Comparison of ENCODE assay signal across 8 cellular contexts in genomic region chr6:38012573-38012972, GRCh38.
DNase-seq lines count a peak whose midpoint lies in the region; ATAC-seq, FAIRE-seq and TF ChIP-seq lines count a peak whose summit lies in the region.

No MANE protein-coding gene starts in this region.

- no peak overlapping the region for H3K27ac ChIP-seq in keratinocyte (ENCODE audit: control insufficient read depth, insufficient read depth, low read length)
- H3K27ac ChIP-seq in testis: no peak overlapping the region

- TF ChIP-seq CTCF in GM10248 (IDR thresholded peaks at IDR 0.05; ENCODE audit: control extremely low read depth, extremely low read depth, low read depth, missing control alignments) (peak; percentile 66), keratinocyte (optimal IDR thresholded peaks at IDR 0.05 in 1 of 3, IDR thresholded peaks at IDR 0.05 in 1 of 3, conservative IDR thresholded peaks at IDR 0.05 in 1 of 3; ENCODE audit: extremely low read depth in 1 of 3, insufficient read depth in 2 of 3, low read length in 3 of 3) (peak; percentile 52 to 82 (median 58)), testis (IDR thresholded peaks at IDR 0.05) (peak; percentile 36 to 55 (median 42))

- H3K36me3 ChIP-seq in keratinocyte (ENCODE audit: control insufficient read depth in 2 of 2, extremely low read depth in 1 of 2, insufficient read depth in 2 of 2, low read length in 2 of 2) (peaks cover 1 to 3% of the 10 kb centered on the region in 2 experiments), testis (ENCODE audit: low read depth, missing control alignments) (no peaks in the 10 kb centered on the region)

- POLR2A ChIA-PET in GM10248 (lab: Yijun Ruan, JAX): no interaction called here

- no peaks in the 10 kb centered on the region for H3K27me3 ChIP-seq in keratinocyte (ENCODE audit: control insufficient read depth, extremely low read depth, insufficient read depth, low read length)
- H3K27me3 ChIP-seq in testis: no peaks in the 10 kb centered on the region

- H4K20me1 ChIP-seq in keratinocyte (ENCODE audit: control insufficient read depth, extremely low read depth, insufficient read depth, low read length): peaks cover 15% of the 10 kb centered on the region

- DNase-seq in GM10248 (ENCODE audit: extremely low spot score) (peak; percentile 66), NCI-H226 (peak; percentile 17), astrocyte of the hippocampus (ENCODE audit: low read depth, low spot score) (peak; percentile 59), keratinocyte (ENCODE audit: low read depth, low spot score) (no peak), testis (no peak)

- FAIRE-seq in A204.1 (lab: Jason Lieb, UNC) (peak; percentile 72), keratinocyte (lab: Jason Lieb, UNC) (no peak)

- no peaks in the 10 kb centered on the region for H3K9me3 ChIP-seq in keratinocyte (ENCODE audit: control insufficient read depth, low read depth, low read length)
- H3K9me3 ChIP-seq in testis: no peaks in the 10 kb centered on the region

- CTCF ChIA-PET in GM10248 (lab: Yijun Ruan, JAX): interaction anchor here (1.1 to 3.1 kb wide), 3 partner anchors 9 to 222 kb away, joined by 3 to 16 read pairs (median 5); no protein-coding TSS in a partner anchor

- ATAC-seq in HG02884 (IDR thresholded peaks at IDR 0.05; ENCODE audit: unreplicated experiment) (no peak), GM21423 (IDR thresholded peaks at IDR 0.05; ENCODE audit: unreplicated experiment) (no peak)

- H3K4me1 ChIP-seq in keratinocyte (ENCODE audit: control insufficient read depth, extremely low read depth, insufficient read depth, low read length): no peaks in the 10 kb centered on the region
- H3K4me1 ChIP-seq in testis: no peaks in the 10 kb centered on the region

- WGBS in testis, 2 donors: 75 to 83% methylated on average over 5 of the region's 5 CpGs

- peaks cover 51% of the 10 kb centered on the region for H3K79me2 ChIP-seq in keratinocyte (ENCODE audit: control insufficient read depth, insufficient read depth, low read length)

- H3K9ac ChIP-seq in keratinocyte (ENCODE audit: control insufficient read depth, extremely low read depth, insufficient read depth, low read length): no peak overlapping the region

- no peak overlapping the region for H2AFZ ChIP-seq in keratinocyte (ENCODE audit: control insufficient read depth, low read length)

- no peak for TF ChIP-seq POLR2A in testis (IDR thresholded peaks at IDR 0.05)

- H3K4me3 ChIP-seq in keratinocyte (ENCODE audit: control insufficient read depth in 2 of 3, extremely low read depth in 1 of 3, insufficient read depth in 2 of 3, low read depth in 1 of 3, low read length in 3 of 3) (no peak overlapping the region), testis (no peak overlapping the region)

- dilution Hi-C loops in keratinocyte (cut with MboI; ENCODE audit: extremely low pct_ligation_motif_present, low sequenced_read_pairs): no loop called here

- H3K9me1 ChIP-seq in keratinocyte (ENCODE audit: control insufficient read depth, extremely low read depth, insufficient read depth, low read length): peaks cover 4% of the 10 kb centered on the region

- H3K4me2 ChIP-seq in keratinocyte (ENCODE audit: control insufficient read depth, extremely low read depth, insufficient read depth, low read depth, low read length): no peak overlapping the region

- intact Hi-C loops in testis (cut with DNase I; ENCODE audit: low total_unique reads): no loop called here

Comparison
In these comparisons a context has a peak if more than half of its experiments do, and no peak if none do; other contexts are left out.
1. DNase-seq: peak in GM10248 (single experiment), NCI-H226 (single experiment) and astrocyte of the hippocampus (single experiment); none in keratinocyte (single experiment) and testis (single experiment).
2. Peak in every context shown above with its lines, with median percentiles within 50 percentile points of each other: CTCF ChIP-seq.